Comparison of ENCODE assay signal across 25 cellular contexts in genomic region chrX:121869876-121870477, GRCh38.
"Had no signal": no experiment of that assay in that cellular context is flagged by ENCODE, and none has a peak within 500 bp of the region (broad histone marks: within the 10 kb centered on the region; RNA-seq: fewer than 3 reads in every experiment).

No MANE protein-coding gene starts in this region.

- H3K4me1 Mint-ChIP-seq: naive thymus-derived CD4-positive, alpha-beta T cell; nephron progenitor cell; stimulated activated memory B cell treated with anti-CD40 and anti-IgM and Interleukin-4, amounts not matched to agents 10 μg/mL and 1 μg/mL and 100 μg/mL, for 72 hours had no signal

- H3K27me3 ChIP-seq: esophagus muscularis mucosa, gastrocnemius medialis, heart right ventricle, right lobe of liver, tibial artery, upper lobe of left lung, vagina had no signal

- H3K4me3 ChIP-seq: dorsolateral prefrontal cortex, esophagus muscularis mucosa, gastrocnemius medialis, heart right ventricle, lung, prostate gland, right lobe of liver, tibial artery, upper lobe of left lung, vagina had no signal

- H3K27ac ChIP-seq: dorsolateral prefrontal cortex, epithelial cell of prostate, esophagus muscularis mucosa, gastrocnemius medialis, heart right ventricle, parathyroid adenoma, prostate gland, right lobe of liver, tibial artery, upper lobe of left lung, vagina had no signal

- H3K4me1 ChIP-seq: esophagus muscularis mucosa, gastrocnemius medialis, heart right ventricle, parathyroid adenoma, prostate gland, right lobe of liver, tibial artery, upper lobe of left lung, vagina had no signal

- DNase-seq: cortex of kidney; effector CD8-positive, alpha-beta T cell; gastrocnemius medialis; heart right ventricle; hypothalamus; left colon; left ventricle myocardium superior; mesendoderm; naive thymus-derived CD4-positive, alpha-beta T cell; nephron progenitor cell; right lobe of liver; stimulated activated CD4-positive, alpha-beta T cell treated with anti-CD3 and anti-CD28 coated beads, Interleukin-15, amount 100 ng/mL, for 24 hours; stimulated activated CD4-positive, alpha-beta T cell treated with anti-CD3 and anti-CD28 coated beads, Interleukin-1b, Interleukin-23, amount 100 ng/mL, for 48 hours; stimulated activated CD4-positive, alpha-beta T cell treated with anti-CD3 and anti-CD28 coated beads, Interleukin-4, amount 100 ng/mL, for 24 hours; tibial artery had no signal

- H3K27ac Mint-ChIP-seq: naive thymus-derived CD4-positive, alpha-beta T cell; nephron progenitor cell; stimulated activated memory B cell treated with anti-CD40 and anti-IgM and Interleukin-4, amounts not matched to agents 10 μg/mL and 1 μg/mL and 100 μg/mL, for 72 hours; stimulated activated naive CD8-positive, alpha-beta T cell treated with anti-CD3 and anti-CD28 coated beads, Interleukin-15, Interleukin-2, amounts not matched to agents 100 ng/mL and 50 ng/mL, for 24 hours had no signal

- ATAC-seq: gastrocnemius medialis; heart right ventricle; left colon; left ventricle myocardium superior; naive thymus-derived CD4-positive, alpha-beta T cell; right lobe of liver; stimulated activated memory B cell treated with anti-CD40 and anti-IgM and Interleukin-4, amounts not matched to agents 10 μg/mL and 1 μg/mL and 100 μg/mL, for 72 hours had no signal

- H3K9me3 Mint-ChIP-seq: stimulated activated memory B cell treated with anti-CD40 and anti-IgM and Interleukin-4, amounts not matched to agents 10 μg/mL and 1 μg/mL and 100 μg/mL, for 72 hours; stimulated activated naive CD8-positive, alpha-beta T cell treated with anti-CD3 and anti-CD28 coated beads, Interleukin-15, Interleukin-2, amounts not matched to agents 100 ng/mL and 50 ng/mL, for 24 hours had no signal

- H3K4me3 Mint-ChIP-seq: naive thymus-derived CD4-positive, alpha-beta T cell; nephron progenitor cell; stimulated activated memory B cell treated with anti-CD40 and anti-IgM and Interleukin-4, amounts not matched to agents 10 μg/mL and 1 μg/mL and 100 μg/mL, for 72 hours; stimulated activated naive CD8-positive, alpha-beta T cell treated with anti-CD3 and anti-CD28 coated beads, Interleukin-15, Interleukin-2, amounts not matched to agents 100 ng/mL and 50 ng/mL, for 24 hours had no signal

- H3K27me3 Mint-ChIP-seq: naive thymus-derived CD4-positive, alpha-beta T cell; stimulated activated memory B cell treated with anti-CD40 and anti-IgM and Interleukin-4, amounts not matched to agents 10 μg/mL and 1 μg/mL and 100 μg/mL, for 72 hours; stimulated activated naive CD8-positive, alpha-beta T cell treated with anti-CD3 and anti-CD28 coated beads, Interleukin-15, Interleukin-2, amounts not matched to agents 100 ng/mL and 50 ng/mL, for 24 hours had no signal

- H3K36me3 ChIP-seq: esophagus muscularis mucosa, gastrocnemius medialis, heart right ventricle, prostate gland, right lobe of liver, tibial artery, upper lobe of left lung, vagina had no signal

- H3K9me3 ChIP-seq: esophagus muscularis mucosa, gastrocnemius medialis, heart right ventricle, prostate gland, right lobe of liver, tibial artery, upper lobe of left lung, vagina had no signal

- H3K36me3 Mint-ChIP-seq: naive thymus-derived CD4-positive, alpha-beta T cell; stimulated activated memory B cell treated with anti-CD40 and anti-IgM and Interleukin-4, amounts not matched to agents 10 μg/mL and 1 μg/mL and 100 μg/mL, for 72 hours had no signal
